Comparison of ENCODE assay signal across 12 cellular contexts in genomic region chr17:28320215-28321061, GRCh38. TPM values are rescaled to one million over a fixed set of nuclear protein-coding genes. Genes with fewer than 3 reads are reported as not detected.
DNase-seq lines count a peak whose midpoint lies in the region; ATAC-seq, FAIRE-seq and TF ChIP-seq lines count a peak whose summit lies in the region.
"Had no signal": no experiment of that assay in that cellular context is flagged by ENCODE, and none has a peak within 500 bp of the region (broad histone marks: within the 10 kb centered on the region; RNA-seq: fewer than 3 reads in every experiment).

No MANE protein-coding gene starts in this region.

- H3K79me2 ChIP-seq in H1 (ENCODE audit: control insufficient read depth in 1 of 2, insufficient read depth in 2 of 2, low read length in 2 of 2), result peaks cover 40 to 64% of the 10 kb centered on the region in 2 experiments

- TF ChIP-seq POLR2A in H1 (IDR thresholded peaks at IDR 0.05; ENCODE audit: control extremely low read depth in 1 of 2, low read depth in 2 of 2, low read length in 2 of 2), result no peak

- H3K23ac ChIP-seq in H1 (ENCODE audit: insufficient read length), result no peak overlapping the region

- H2AFZ ChIP-seq in H1 (ENCODE audit: low read length) (no peak overlapping the region), neuron (ENCODE audit: low read depth, low read length) (no peak overlapping the region)

- no peak overlapping the region for H2BK15ac ChIP-seq in H1 (ENCODE audit: low read length)

- TF ChIP-seq CTCF in H1 (IDR thresholded peaks at IDR 0.05; ENCODE audit: control extremely low read depth in 1 of 3, insufficient read depth in 1 of 3, low read depth in 1 of 3, low read length in 3 of 3) (no peak), heart right ventricle (IDR thresholded peaks at IDR 0.05) (no peak)

- H3K27ac ChIP-seq in H1 (ENCODE audit: low read depth, low read length), result no peak overlapping the region
- no peak overlapping the region for H3K27ac ChIP-seq in heart right ventricle

- H3K4me3 ChIP-seq in H1 (ENCODE audit: extremely low read depth in 1 of 4, insufficient read depth in 2 of 4, low read depth in 3 of 4, low read length in 4 of 4) (peak overlapping the region; percentile 63 to 90 (median 70); a peak in 7 of 8 replicates), neuron (ENCODE audit: low read length) (peak overlapping the region; percentile 59), heart right ventricle (no peak overlapping the region)

- H4K20me1 ChIP-seq in H1 (replicated peaks in 1 of 2; ENCODE audit: control insufficient read depth in 1 of 2, insufficient read depth in 2 of 2, low read length in 2 of 2), result peaks cover 3 to 15% of the 10 kb centered on the region in 2 experiments

- no peak overlapping the region for H4K91ac ChIP-seq in H1 (replicated peaks; ENCODE audit: insufficient read length, low read length)

- no peak for TF ChIP-seq EP300 in H1 (IDR thresholded peaks at IDR 0.05; ENCODE audit: borderline replicate concordance in 1 of 2, low read depth in 2 of 2, low read length in 2 of 2)

- DNase-seq in NCI-H69 (lab: John Stamatoyannopoulos, UW) (peak; percentile 36), H1 (ENCODE audit: low read depth in 1 of 2, low spot score in 2 of 2) (no peak), NCI-H2029 (lab: John Stamatoyannopoulos, UW) (no peak), heart right ventricle (no peak), NCI-H446 treated with DMSO at 0.1 percent for 48 hours (lab: John Stamatoyannopoulos, UW) (no peak)
- DNase-seq: heart left ventricle; stimulated activated CD4-positive, alpha-beta T cell treated with anti-CD3 and anti-CD28 coated beads, Interleukin-2, amount 100 ng/mL, for 24 hours had no signal

- peaks cover 11% of the 10 kb centered on the region for H3K23me2 ChIP-seq in H1 (ENCODE audit: low read depth, low read length)

- H3K9me3 ChIP-seq in ES-I3 (ENCODE audit: control insufficient read depth, insufficient read depth, low read length) (no peaks in the 10 kb centered on the region), H1 (ENCODE audit: insufficient read depth in 2 of 2, low read depth in 1 of 2, low read length in 1 of 2) (no peaks in the 10 kb centered on the region), neuron (ENCODE audit: low read length) (no peaks in the 10 kb centered on the region), heart right ventricle (no peaks in the 10 kb centered on the region)
- H3K9me3 ChIP-seq: heart left ventricle had no signal

- intact Hi-C loops in heart right ventricle (cut with DNase I), result no loop called here

- no peak overlapping the region for H4K8ac ChIP-seq in H1 (ENCODE audit: extremely low read depth, insufficient read depth, low read length)

- no peak overlapping the region for H3K18ac ChIP-seq in H1 (ENCODE audit: extremely low read depth, low read length)

- peaks cover 0 to 3% (median 0%) of the 10 kb centered on the region in 4 experiments; a peak in 1 of 7 replicates for H3K27me3 ChIP-seq in H1 (replicated peaks in 1 of 4; ENCODE audit: control insufficient read depth in 3 of 4, extremely low read depth in 1 of 4, insufficient read depth in 3 of 4, low read length in 3 of 4)
- H3K27me3 ChIP-seq in neuron (ENCODE audit: insufficient read depth, low read length), result no peaks in the 10 kb centered on the region
- no peaks in the 10 kb centered on the region for H3K27me3 ChIP-seq in heart right ventricle
- H3K27me3 ChIP-seq: heart left ventricle had no signal

- H3K9ac ChIP-seq in ES-I3 (ENCODE audit: low read depth, low read length) (peak overlapping the region; percentile 73), H1 (replicated peaks in 1 of 4; ENCODE audit: extremely low read depth in 1 of 4, low read depth in 3 of 4, low read length in 3 of 4) (peak overlapping the region in 2 of 4 experiments; percentile 1 to 85; a peak in 4 of 7 replicates)

- WGBS in H1 (ENCODE audit: extremely low coverage in 1 of 2, insufficient coverage in 1 of 2, insufficient read length in 1 of 2, insufficient replicate concordance in 2 of 2, low coverage in 1 of 2, low lambda C conversion rate in 2 of 2, missing lambda C conversion rate in 1 of 2), 2 experiments, result 64% methylated on average over 8 of the region's 8 CpGs; no CpG with 5 or more reads in 1 of the 2 experiments
- WGBS in heart right ventricle, 2 donors, result 73 to 78% methylated on average over 8 of the region's 8 CpGs

- H3K4ac ChIP-seq in H1 (replicated peaks; ENCODE audit: insufficient read length, low read depth, low read length), result no peak overlapping the region

- ATAC-seq in GM19463 (IDR thresholded peaks at IDR 0.05; ENCODE audit: unreplicated experiment), result no peak
- ATAC-seq in heart right ventricle, result no peak
- ATAC-seq: heart left ventricle had no signal

- H2BK12ac ChIP-seq in H1 (ENCODE audit: low read depth, low read length), result no peak overlapping the region

- POLR2A ChIA-PET in H1 (lab: Charles Lee; ENCODE audit: partially characterized antibody), result interaction anchor here (0.6 to 4.1 kb wide), 11 partner anchors 8 to 515 kb away, joined by 3 to 30 read pairs (median 5); partner anchors contain the start of genes IFT20 and TNFAIP1

- H2BK5ac ChIP-seq in H1 (ENCODE audit: low read depth, low read length), result no peak overlapping the region

- no peak for TF ChIP-seq RAD21 in H1 (IDR thresholded peaks at IDR 0.05 in 1 of 2, conservative IDR thresholded peaks at IDR 0.05 in 1 of 2; ENCODE audit: low read depth in 2 of 2, low read length in 2 of 2)

- no peak overlapping the region for H3K14ac ChIP-seq in H1 (ENCODE audit: insufficient read length)

- no peak overlapping the region for H2BK120ac ChIP-seq in H1 (replicated peaks; ENCODE audit: low read depth, low read length)

- no peak for FAIRE-seq in H1 (lab: Jason Lieb, UNC)
- FAIRE-seq: GM12891 had no signal

- no peaks in the 10 kb centered on the region for H3K36me3 ChIP-seq in ES-I3 (ENCODE audit: insufficient read depth, low read length)
- H3K36me3 ChIP-seq in H1 (ENCODE audit: control insufficient read depth in 2 of 4, insufficient read depth in 4 of 4, low read length in 3 of 4), result peaks cover 0 to 5% (median 1%) of the 10 kb centered on the region in 4 experiments; a peak in 4 of 8 replicates
- peaks cover 14% of the 10 kb centered on the region for H3K36me3 ChIP-seq in neuron (ENCODE audit: insufficient read depth, low read length)
- no peaks in the 10 kb centered on the region for H3K36me3 ChIP-seq in heart right ventricle
- H3K36me3 ChIP-seq: heart left ventricle had no signal

- no peak overlapping the region for H2BK20ac ChIP-seq in H1 (ENCODE audit: low read length)

- H3K79me1 ChIP-seq in H1 (ENCODE audit: low read depth, low read length), result no peaks in the 10 kb centered on the region

- peaks cover 12% of the 10 kb centered on the region; the same call in 1 of the 2 replicates for H3K4me1 ChIP-seq in ES-I3 (ENCODE audit: insufficient read depth, low read length)
- H3K4me1 ChIP-seq in H1 (replicated peaks in 1 of 4; ENCODE audit: control insufficient read depth in 3 of 4, insufficient read depth in 4 of 4, low read length in 3 of 4), result peaks cover 7 to 26% (median 13%) of the 10 kb centered on the region in 4 experiments
- H3K4me1 ChIP-seq in neuron (ENCODE audit: insufficient read depth, low read length), result peaks cover 36% of the 10 kb centered on the region
- peaks cover 3 to 31% (median 16%) of the 10 kb centered on the region in 9 donors for H3K4me1 ChIP-seq in heart right ventricle

- no peak overlapping the region for H3K56ac ChIP-seq in H1 (replicated peaks; ENCODE audit: insufficient read length, low read depth, low read length)

- no peak overlapping the region for H2AK5ac ChIP-seq in H1 (ENCODE audit: low read depth, low read length)

- peak overlapping the region; percentile 81 to 99 for H3K4me2 ChIP-seq in H1 (ENCODE audit: insufficient read depth in 1 of 2, low read depth in 2 of 2, low read length in 2 of 2)

- CTCF ChIA-PET in H1 (lab: Charles Lee; ENCODE audit: partially characterized antibody), result interaction anchor here (1.1 to 1.9 kb wide), 6 partner anchors 9 to 95 kb away, joined by 3 to 7 read pairs (median 4); partner anchors contain the start of genes IFT20 and TNFAIP1

- no peak overlapping the region for H4K5ac ChIP-seq in H1 (ENCODE audit: insufficient read length, low read depth, low read length)

RNA-seq across cellular contexts. Expression of gene TMEM97, which starts 1.4 kb away (rescaled TPM):
- total RNA-seq in H1 (2021; fragmentation: NEBNext Ultra II Directional; extraction: Animal tissue kit (Norgen Biotek cat#: 25700)), result 130 and 136 TPM in 2 replicates
- polyA plus RNA-seq in H1 (2011; rRNA removed) (70.0 and 126 TPM in 2 replicates), heart right ventricle (1 to 10 TPM; 1.6 to 5.2 TPM)
- 74.6 TPM for polyA plus RNA-seq in H1 (2011; cell fraction: cytosol; rRNA removed)
- 61.1 TPM for polyA plus RNA-seq in H1 (2011; cell fraction: nucleus; rRNA removed)
- polyA plus RNA-seq in H1 (2012, experiment 1 of 2), result 77.6 to 145 TPM (median 95.7 TPM) in 4 replicates
- 32.8 TPM for polyA plus RNA-seq in H1 (2012, experiment 2 of 2)
- 636 TPM for polyA plus RNA-seq in H1 (2013, experiment 1 of 2)
- 785 TPM for polyA plus RNA-seq in H1 (2013, experiment 2 of 2)
- 125 and 167 TPM in 2 replicates for polyA minus RNA-seq in H1 (2011; rRNA and poly(A)+ RNA removed)
- polyA minus RNA-seq in H1 (2011; cell fraction: cytosol; rRNA and poly(A)+ RNA removed), result 68.6 TPM
- polyA minus RNA-seq in H1 (2011; cell fraction: nucleus; rRNA and poly(A)+ RNA removed), result 48.6 TPM
- total RNA-seq in heart right ventricle, result 1 to 10 TPM; 2.3 to 4.4 (median 3.2) TPM

RNA-seq across cellular contexts. Expression of gene IFT20, which starts 14.8 kb away (rescaled TPM):
- 19.3 and 21.0 TPM in 2 replicates for total RNA-seq in H1 (2021; fragmentation: NEBNext Ultra II Directional; extraction: Animal tissue kit (Norgen Biotek cat#: 25700))
- 9.0 and 11.7 TPM in 2 replicates for polyA plus RNA-seq in H1 (2011; rRNA removed)
- 17.1 TPM for polyA plus RNA-seq in H1 (2011; cell fraction: cytosol; rRNA removed)
- polyA plus RNA-seq in H1 (2011; cell fraction: nucleus; rRNA removed), result 14.9 TPM
- 18.4 to 27.3 TPM (median 19.8 TPM) in 4 replicates for polyA plus RNA-seq in H1 (2012, experiment 1 of 2)
- 12.6 TPM for polyA plus RNA-seq in H1 (2012, experiment 2 of 2)
- polyA plus RNA-seq in H1 (2013, experiment 1 of 2), result 16.7 TPM
- polyA plus RNA-seq in H1 (2013, experiment 2 of 2), result 17.0 TPM
- 7.5 and 12.2 TPM in 2 replicates for polyA minus RNA-seq in H1 (2011; rRNA and poly(A)+ RNA removed)
- 6.0 TPM for polyA minus RNA-seq in H1 (2011; cell fraction: cytosol; rRNA and poly(A)+ RNA removed)
- 8.3 TPM for polyA minus RNA-seq in H1 (2011; cell fraction: nucleus; rRNA and poly(A)+ RNA removed)
- total RNA-seq in heart right ventricle, result 10 to 100 TPM in 7 of 10 donors, 1 to 10 TPM in 3; 8.5 to 15.4 (median 10.8) TPM
- polyA plus RNA-seq in heart right ventricle, result 10 to 100 TPM; 16.8 to 38.2 TPM

RNA-seq across cellular contexts. Expression of gene TNFAIP1, which starts 15.1 kb away (rescaled TPM):
- total RNA-seq in H1 (2021; fragmentation: NEBNext Ultra II Directional; extraction: Animal tissue kit (Norgen Biotek cat#: 25700)), result 19.5 and 22.8 TPM in 2 replicates
- polyA plus RNA-seq in H1 (2011; rRNA removed) (16.9 and 19.9 TPM in 2 replicates), heart right ventricle (10 to 100 TPM; 15.1 to 33.8 TPM)
- 12.2 TPM for polyA plus RNA-seq in H1 (2011; cell fraction: cytosol; rRNA removed)
- 34.8 TPM for polyA plus RNA-seq in H1 (2011; cell fraction: nucleus; rRNA removed)
- 10.7 to 11.7 TPM (median 11.0 TPM) in 4 replicates for polyA plus RNA-seq in H1 (2012, experiment 1 of 2)
- 8.7 TPM for polyA plus RNA-seq in H1 (2012, experiment 2 of 2)
- polyA plus RNA-seq in H1 (2013, experiment 1 of 2), result 10.8 TPM
- polyA plus RNA-seq in H1 (2013, experiment 2 of 2), result 10.3 TPM
- 20.2 and 20.8 TPM in 2 replicates for polyA minus RNA-seq in H1 (2011; rRNA and poly(A)+ RNA removed)
- 21.7 TPM for polyA minus RNA-seq in H1 (2011; cell fraction: cytosol; rRNA and poly(A)+ RNA removed)
- 14.0 TPM for polyA minus RNA-seq in H1 (2011; cell fraction: nucleus; rRNA and poly(A)+ RNA removed)
- 10 to 100 TPM; 33.0 to 87.6 (median 45.8) TPM for total RNA-seq in heart right ventricle

RNA-seq across cellular contexts. Expression of gene POLDIP2, which starts 36.9 kb away (rescaled TPM):
- total RNA-seq in H1 (2021; fragmentation: NEBNext Ultra II Directional; extraction: Animal tissue kit (Norgen Biotek cat#: 25700)), result 74.0 and 75.3 TPM in 2 replicates
- polyA plus RNA-seq in H1 (2011; rRNA removed), result 76.1 and 92.3 TPM in 2 replicates
- 73.8 TPM for polyA plus RNA-seq in H1 (2011; cell fraction: cytosol; rRNA removed)
- 73.2 TPM for polyA plus RNA-seq in H1 (2011; cell fraction: nucleus; rRNA removed)
- 70.2 to 81.0 TPM (median 78.6 TPM) in 4 replicates for polyA plus RNA-seq in H1 (2012, experiment 1 of 2)
- polyA plus RNA-seq in H1 (2012, experiment 2 of 2), result 90.8 TPM
- 54.0 TPM for polyA plus RNA-seq in H1 (2013, experiment 1 of 2)
- 54.4 TPM for polyA plus RNA-seq in H1 (2013, experiment 2 of 2)
- polyA minus RNA-seq in H1 (2011; rRNA and poly(A)+ RNA removed), result 64.2 and 65.9 TPM in 2 replicates
- 35.7 TPM for polyA minus RNA-seq in H1 (2011; cell fraction: cytosol; rRNA and poly(A)+ RNA removed)
- 29.5 TPM for polyA minus RNA-seq in H1 (2011; cell fraction: nucleus; rRNA and poly(A)+ RNA removed)
- total RNA-seq in heart right ventricle, result 100 to 1,000 TPM; 144 to 176 (median 160) TPM
- 100 to 1,000 TPM in 1 of 2 donors, 10 to 100 TPM in 1; 66.4 to 149 TPM for polyA plus RNA-seq in heart right ventricle

RNA-seq across cellular contexts. Expression of gene SEBOX, which starts 44.6 kb away (rescaled TPM):
- total RNA-seq in H1 (2021; fragmentation: NEBNext Ultra II Directional; extraction: Animal tissue kit (Norgen Biotek cat#: 25700)), result not detected in 2 replicates
- polyA plus RNA-seq in H1 (2011; rRNA removed), result not detected in 2 replicates
- not detected for polyA plus RNA-seq in H1 (2011; cell fraction: cytosol; rRNA removed)
- not detected for polyA plus RNA-seq in H1 (2011; cell fraction: nucleus; rRNA removed)
- not detected in 4 replicates for polyA plus RNA-seq in H1 (2012, experiment 1 of 2)
- not detected for polyA plus RNA-seq in H1 (2012, experiment 2 of 2)
- polyA plus RNA-seq in H1 (2013, experiment 1 of 2), result not detected
- not detected for polyA plus RNA-seq in H1 (2013, experiment 2 of 2)
- not detected in 2 replicates for polyA minus RNA-seq in H1 (2011; rRNA and poly(A)+ RNA removed)
- not detected for polyA minus RNA-seq in H1 (2011; cell fraction: cytosol; rRNA and poly(A)+ RNA removed)
- not detected for polyA minus RNA-seq in H1 (2011; cell fraction: nucleus; rRNA and poly(A)+ RNA removed)
- total RNA-seq in heart right ventricle, result not detected
- polyA plus RNA-seq in heart right ventricle, result not detected
- total RNA-seq: heart left ventricle, NCI-H460 had no signal
- polyA plus RNA-seq: heart left ventricle had no signal

Comparison
In these comparisons a context has a peak if more than half of its experiments do, and no peak if none do; other contexts are left out.
1. H3K4me3 ChIP-seq: peak in H1 (4 of 4) and neuron (single experiment); none in heart right ventricle (0 of 10).
2. RNA of gene TMEM97, which starts 1.4 kb away (total RNA-seq): 130 to 136 TPM in H1; 2.3 to 4.4 TPM in heart right ventricle; every median in the first group is over 10 times any median in the second.